ENCODE assay signal across 20 cellular contexts in the genomic region with DNA sequence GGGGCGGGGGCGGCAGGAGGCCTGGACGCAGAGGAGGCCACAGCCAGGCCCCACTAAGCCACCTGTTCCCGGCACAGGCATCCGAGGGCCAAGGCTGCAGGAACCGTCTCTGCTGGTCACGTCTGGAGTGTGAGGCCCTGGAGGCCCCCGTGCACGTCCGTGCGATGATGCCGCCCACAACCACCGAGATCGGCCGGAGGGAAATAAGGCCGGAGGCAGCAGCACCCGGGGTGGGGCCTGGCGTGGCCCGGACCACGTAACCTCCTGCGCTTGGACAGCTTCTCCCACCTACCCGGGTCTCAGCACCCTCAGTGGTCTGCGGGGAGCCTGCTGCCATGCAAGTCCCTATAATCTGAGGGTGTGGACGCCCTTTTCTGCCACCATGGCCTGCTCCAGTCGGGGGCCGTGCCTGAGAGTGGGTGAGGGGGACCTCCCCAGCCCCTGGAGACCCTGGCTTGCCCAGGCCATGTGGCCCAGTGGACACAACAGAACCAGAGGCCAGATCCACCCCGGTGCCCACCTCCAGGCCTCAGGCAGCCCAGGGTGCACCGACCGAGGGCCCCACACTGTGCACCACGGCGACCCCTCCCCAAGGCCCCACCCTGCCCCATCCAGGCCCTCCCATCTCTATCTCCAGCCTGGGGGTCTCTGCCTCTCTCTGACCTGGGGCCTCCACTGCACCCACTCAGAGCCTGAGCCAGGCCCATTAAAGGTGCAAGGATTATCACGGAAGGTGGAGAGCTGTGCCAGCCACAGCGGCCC.
"Had no signal": no experiment of that assay in that cellular context is flagged by ENCODE, and none has a peak within 500 bp of the region (broad histone marks: within the 10 kb centered on the region; RNA-seq: fewer than 3 reads in every experiment).

No MANE protein-coding gene starts in this region.

- H3K4me1 Mint-ChIP-seq: central memory CD8-positive, alpha-beta T cell had no signal

- DNase-seq: activated CD8-positive, alpha-beta memory T cell treated with anti-CD3 and anti-CD28 coated beads, Interleukin-2, amount 50 U/mL, for 48 hours; activated effector memory CD4-positive, alpha-beta T cell treated with Interleukin-2 at 50 U/mL for 16 hours; activated naive CD4-positive, alpha-beta T cell treated with anti-CD3 and anti-CD28 coated beads, Interleukin-2, amount 10 ng/mL, durations not matched to agents 7 days and 5 days; activated T-cell treated with anti-CD3 and anti-CD28 coated beads, Interleukin-2, amount 50 U/mL, for 48 hours; brain microvascular endothelial cell; immature natural killer cell; naive thymus-derived CD8-positive, alpha-beta T cell; stimulated activated CD4-positive, alpha-beta T cell treated with anti-CD3 and anti-CD28 coated beads, Interleukin-12 subunit alpha, Interleukin-12 subunit beta, amount 100 ng/mL, for 4 hours; stimulated activated CD4-positive, alpha-beta T cell treated with anti-CD3 and anti-CD28 coated beads, Interleukin-1b, Interleukin-23, amount 100 ng/mL, for 48 hours; SW 1271; T-helper 2 cell; trophoblast cell had no signal

- H3K27me3 ChIP-seq: brain microvascular endothelial cell, colonic mucosa, gastroesophageal sphincter, right atrium auricular region, suprapubic skin had no signal

- FAIRE-seq: endometrium had no signal

- H3K4me1 ChIP-seq: colonic mucosa, right atrium auricular region had no signal

- H3K36me3 Mint-ChIP-seq: activated naive CD4-positive, alpha-beta T cell treated with anti-CD3 and anti-CD28 coated beads, Interleukin-2, amount 10 ng/mL, durations not matched to agents 7 days and 5 days; immature natural killer cell; naive thymus-derived CD8-positive, alpha-beta T cell had no signal

- H3K27ac ChIP-seq: brain microvascular endothelial cell, colonic mucosa, gastroesophageal sphincter, heart right ventricle, right atrium auricular region had no signal

- H3K36me3 ChIP-seq: brain microvascular endothelial cell, colonic mucosa, gastroesophageal sphincter, heart right ventricle, right atrium auricular region, suprapubic skin had no signal

- H3K4me3 ChIP-seq: colonic mucosa had no signal

- H3K27ac Mint-ChIP-seq: activated naive CD4-positive, alpha-beta T cell treated with anti-CD3 and anti-CD28 coated beads, Interleukin-2, amount 10 ng/mL, durations not matched to agents 7 days and 5 days; activated naive CD8-positive, alpha-beta T cell treated with anti-CD3 and anti-CD28 coated beads, Interleukin-2, amount 50 U/mL, for 24 hours; immature natural killer cell had no signal

- H3K4me3 Mint-ChIP-seq: activated naive CD4-positive, alpha-beta T cell treated with anti-CD3 and anti-CD28 coated beads, Interleukin-2, amount 10 ng/mL, durations not matched to agents 7 days and 5 days; activated naive CD8-positive, alpha-beta T cell treated with anti-CD3 and anti-CD28 coated beads, Interleukin-2, amount 50 U/mL, for 24 hours; central memory CD8-positive, alpha-beta T cell; immature natural killer cell; naive thymus-derived CD8-positive, alpha-beta T cell had no signal

- H3K9me3 Mint-ChIP-seq: activated naive CD4-positive, alpha-beta T cell treated with anti-CD3 and anti-CD28 coated beads, Interleukin-2, amount 10 ng/mL, durations not matched to agents 7 days and 5 days; activated naive CD8-positive, alpha-beta T cell treated with anti-CD3 and anti-CD28 coated beads, Interleukin-2, amount 50 U/mL, for 24 hours; central memory CD8-positive, alpha-beta T cell; immature natural killer cell had no signal

- H3K9me3 ChIP-seq: colonic mucosa, gastroesophageal sphincter, heart right ventricle, right atrium auricular region, suprapubic skin had no signal

- ATAC-seq: gastroesophageal sphincter; naive thymus-derived CD8-positive, alpha-beta T cell had no signal
